ENCODE assay signal across 8 cellular contexts in genomic region chr1:67053785-67054759, GRCh38. TPM values are rescaled to one million over a fixed set of nuclear protein-coding genes. Genes with fewer than 3 reads are reported as not detected.
DNase-seq lines count a peak whose midpoint lies in the region; ATAC-seq and TF ChIP-seq lines count a peak whose summit lies in the region.

TSS of gene SLC35D1 (minus strand) at chr1:67054148. CDS start at chr1:67054013, 135 bp downstream.

- no peaks in the 10 kb centered on the region for H3K27me3 ChIP-seq in endocrine pancreas (ENCODE audit: control insufficient read depth, insufficient read depth, low read length)

- ATAC-seq in GM19468 (IDR thresholded peaks at IDR 0.05; ENCODE audit: extremely low read depth, unreplicated experiment), result peak; percentile 69
- peak; percentile 76 for ATAC-seq in activated CD8-positive, alpha-beta memory T cell treated with anti-CD3 and anti-CD28 coated beads, Interleukin-2, amount 10 ng/mL, durations not matched to agents 7 days and 5 days

- peak within 1 kb of the TSS; percentile 92 for H3K4me3 ChIP-seq in endocrine pancreas (ENCODE audit: control insufficient read depth, insufficient read depth, low read length)

- H3K4me3 Mint-ChIP-seq in activated CD8-positive, alpha-beta memory T cell treated with anti-CD3 and anti-CD28 coated beads, Interleukin-2, amount 10 ng/mL, durations not matched to agents 7 days and 5 days, result peak within 1 kb of the TSS; percentile 82
- peak within 1 kb of the TSS; percentile 83 for H3K4me3 Mint-ChIP-seq in mesothelial cell of epicardium

- H3K4me1 Mint-ChIP-seq in activated CD8-positive, alpha-beta memory T cell treated with anti-CD3 and anti-CD28 coated beads, Interleukin-2, amount 10 ng/mL, durations not matched to agents 7 days and 5 days, result peaks cover 29% of the 10 kb centered on the region
- peaks cover 20% of the 10 kb centered on the region for H3K4me1 Mint-ChIP-seq in mesothelial cell of epicardium

- no peaks in the 10 kb centered on the region for H3K36me3 ChIP-seq in endocrine pancreas (ENCODE audit: control insufficient read depth, insufficient read depth, low read length)

- peak; percentile 77 for DNase-seq in COR-L47 (lab: John Stamatoyannopoulos, UW)
- peak; percentile 43 for DNase-seq in HS-27A (ENCODE audit: low read depth)
- DNase-seq in NOMO-1 treated with dmso at 0.1 percent for 144 hours (lab: John Stamatoyannopoulos, UW; ENCODE audit: unreplicated experiment), result peak; percentile 63
- peak; percentile 75 for DNase-seq in activated CD8-positive, alpha-beta memory T cell treated with anti-CD3 and anti-CD28 coated beads, Interleukin-2, amount 10 ng/mL, durations not matched to agents 7 days and 5 days
- DNase-seq in mesothelial cell of epicardium (ENCODE audit: low spot score in 2 of 2, unreplicated experiment in 2 of 2), result peak; percentile 70 to 86
- peak; percentile 44 to 67 for DNase-seq in stimulated activated CD8-positive, alpha-beta memory T cell treated with anti-CD3 and anti-CD28 coated beads, Interleukin-2, amount 100 ng/mL, for 1 hour (ENCODE audit: low read depth in 2 of 2)

- CTCF ChIA-PET in activated CD8-positive, alpha-beta memory T cell treated with anti-CD3 and anti-CD28 coated beads, Interleukin-2, amount 10 ng/mL, durations not matched to agents 7 days and 5 days (lab: Charles Lee), result interaction anchor here (1.0 to 2.0 kb wide), 4 partner anchors 58 to 95 kb away, joined by 3 to 8 read pairs (median 6); no protein-coding TSS in a partner anchor

- H3K9me3 Mint-ChIP-seq in activated CD8-positive, alpha-beta memory T cell treated with anti-CD3 and anti-CD28 coated beads, Interleukin-2, amount 10 ng/mL, durations not matched to agents 7 days and 5 days (ENCODE audit: low read depth), result no peaks in the 10 kb centered on the region
- no peaks in the 10 kb centered on the region for H3K9me3 Mint-ChIP-seq in mesothelial cell of epicardium

- H3K27ac Mint-ChIP-seq in activated CD8-positive, alpha-beta memory T cell treated with anti-CD3 and anti-CD28 coated beads, Interleukin-2, amount 10 ng/mL, durations not matched to agents 7 days and 5 days, result peak within 1 kb of the TSS; percentile 89
- peak within 1 kb of the TSS; percentile 96 for H3K27ac Mint-ChIP-seq in mesothelial cell of epicardium

- H3K36me3 Mint-ChIP-seq in activated CD8-positive, alpha-beta memory T cell treated with anti-CD3 and anti-CD28 coated beads, Interleukin-2, amount 10 ng/mL, durations not matched to agents 7 days and 5 days, result peaks cover 17% of the 10 kb centered on the region
- H3K36me3 Mint-ChIP-seq in mesothelial cell of epicardium, result peaks cover 7% of the 10 kb centered on the region

- peak within 1 kb of the TSS; percentile 90 for H3K9ac ChIP-seq in endocrine pancreas (ENCODE audit: control insufficient read depth, insufficient read depth, low read length)

- H3K4me1 ChIP-seq in endocrine pancreas (ENCODE audit: control insufficient read depth, insufficient read depth, low read length), result peaks cover 15% of the 10 kb centered on the region

- H3K27me3 Mint-ChIP-seq in activated CD8-positive, alpha-beta memory T cell treated with anti-CD3 and anti-CD28 coated beads, Interleukin-2, amount 10 ng/mL, durations not matched to agents 7 days and 5 days, result peaks cover 4% of the 10 kb centered on the region
- H3K27me3 Mint-ChIP-seq in mesothelial cell of epicardium (ENCODE audit: low read depth), result no peaks in the 10 kb centered on the region

- TF ChIP-seq CTCF in mesothelial cell of epicardium (IDR thresholded peaks at IDR 0.05; ENCODE audit: unreplicated experiment), result no peak

- H3K9me3 ChIP-seq in endocrine pancreas (ENCODE audit: control insufficient read depth, low read length), result no peaks in the 10 kb centered on the region

RNA-seq across cellular contexts. Expression of gene SLC35D1, which starts in this region (rescaled TPM):
- total RNA-seq in activated CD8-positive, alpha-beta memory T cell treated with anti-CD3 and anti-CD28 coated beads, Interleukin-2, amount 10 ng/mL, durations not matched to agents 7 days and 5 days, result 10 to 100 TPM in 1 of 2 experiments, 1 to 10 TPM in 1; 9.1 to 15.2 TPM
- 15.2 to 15.5 TPM (median 15.3 TPM) in 3 replicates for total RNA-seq in mesothelial cell of epicardium

Comparison
In these comparisons a context has a peak if more than half of its experiments do, and no peak if none do; other contexts are left out.
1. Peak in every context shown above with its lines: DNase-seq, ATAC-seq and H3K4me3 ChIP-seq.